In the genomic region with DNA sequence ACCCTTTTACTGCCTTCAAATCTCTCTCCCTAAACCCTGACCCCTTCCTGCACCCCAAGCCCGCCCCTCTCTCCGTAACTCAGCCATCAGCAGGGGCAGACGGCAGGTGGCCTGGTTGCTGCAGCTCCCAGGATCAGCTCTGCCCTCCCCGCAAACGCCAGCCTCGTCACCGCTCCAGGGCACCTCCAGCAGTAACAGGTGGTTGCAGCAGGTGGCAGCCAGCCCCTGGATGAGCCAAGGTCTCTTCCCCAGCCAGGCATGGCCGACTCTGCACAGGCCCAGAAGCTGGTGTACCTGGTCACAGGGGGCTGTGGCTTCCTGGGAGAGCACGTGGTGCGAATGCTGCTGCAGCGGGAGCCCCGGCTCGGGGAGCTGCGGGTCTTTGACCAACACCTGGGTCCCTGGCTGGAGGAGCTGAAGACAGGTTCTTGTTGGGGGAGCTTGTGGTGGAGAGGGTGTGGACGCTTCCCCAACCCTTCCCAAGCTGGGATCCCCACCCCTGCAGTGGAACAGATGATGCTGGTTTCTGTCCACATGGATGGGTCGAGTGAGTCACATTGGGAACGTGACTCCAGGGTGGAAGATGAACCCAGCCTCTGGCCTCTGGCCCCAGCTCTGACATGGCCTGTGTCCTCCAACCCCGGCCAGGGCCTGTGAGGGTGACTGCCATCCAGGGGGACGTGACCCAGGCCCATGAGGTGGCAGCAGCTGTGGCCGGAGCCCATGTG, we compare ENCODE assay signal across 1 cellular context.
TF ChIP-seq lines count a peak whose summit lies in the region.

No MANE protein-coding gene starts in this region.

TF ChIP-seq in GM23338, 12 proteins besides CTCF, POLR2A, EP300 and RAD21 (continued from another document):
- TF ChIP-seq, protein P1, sequence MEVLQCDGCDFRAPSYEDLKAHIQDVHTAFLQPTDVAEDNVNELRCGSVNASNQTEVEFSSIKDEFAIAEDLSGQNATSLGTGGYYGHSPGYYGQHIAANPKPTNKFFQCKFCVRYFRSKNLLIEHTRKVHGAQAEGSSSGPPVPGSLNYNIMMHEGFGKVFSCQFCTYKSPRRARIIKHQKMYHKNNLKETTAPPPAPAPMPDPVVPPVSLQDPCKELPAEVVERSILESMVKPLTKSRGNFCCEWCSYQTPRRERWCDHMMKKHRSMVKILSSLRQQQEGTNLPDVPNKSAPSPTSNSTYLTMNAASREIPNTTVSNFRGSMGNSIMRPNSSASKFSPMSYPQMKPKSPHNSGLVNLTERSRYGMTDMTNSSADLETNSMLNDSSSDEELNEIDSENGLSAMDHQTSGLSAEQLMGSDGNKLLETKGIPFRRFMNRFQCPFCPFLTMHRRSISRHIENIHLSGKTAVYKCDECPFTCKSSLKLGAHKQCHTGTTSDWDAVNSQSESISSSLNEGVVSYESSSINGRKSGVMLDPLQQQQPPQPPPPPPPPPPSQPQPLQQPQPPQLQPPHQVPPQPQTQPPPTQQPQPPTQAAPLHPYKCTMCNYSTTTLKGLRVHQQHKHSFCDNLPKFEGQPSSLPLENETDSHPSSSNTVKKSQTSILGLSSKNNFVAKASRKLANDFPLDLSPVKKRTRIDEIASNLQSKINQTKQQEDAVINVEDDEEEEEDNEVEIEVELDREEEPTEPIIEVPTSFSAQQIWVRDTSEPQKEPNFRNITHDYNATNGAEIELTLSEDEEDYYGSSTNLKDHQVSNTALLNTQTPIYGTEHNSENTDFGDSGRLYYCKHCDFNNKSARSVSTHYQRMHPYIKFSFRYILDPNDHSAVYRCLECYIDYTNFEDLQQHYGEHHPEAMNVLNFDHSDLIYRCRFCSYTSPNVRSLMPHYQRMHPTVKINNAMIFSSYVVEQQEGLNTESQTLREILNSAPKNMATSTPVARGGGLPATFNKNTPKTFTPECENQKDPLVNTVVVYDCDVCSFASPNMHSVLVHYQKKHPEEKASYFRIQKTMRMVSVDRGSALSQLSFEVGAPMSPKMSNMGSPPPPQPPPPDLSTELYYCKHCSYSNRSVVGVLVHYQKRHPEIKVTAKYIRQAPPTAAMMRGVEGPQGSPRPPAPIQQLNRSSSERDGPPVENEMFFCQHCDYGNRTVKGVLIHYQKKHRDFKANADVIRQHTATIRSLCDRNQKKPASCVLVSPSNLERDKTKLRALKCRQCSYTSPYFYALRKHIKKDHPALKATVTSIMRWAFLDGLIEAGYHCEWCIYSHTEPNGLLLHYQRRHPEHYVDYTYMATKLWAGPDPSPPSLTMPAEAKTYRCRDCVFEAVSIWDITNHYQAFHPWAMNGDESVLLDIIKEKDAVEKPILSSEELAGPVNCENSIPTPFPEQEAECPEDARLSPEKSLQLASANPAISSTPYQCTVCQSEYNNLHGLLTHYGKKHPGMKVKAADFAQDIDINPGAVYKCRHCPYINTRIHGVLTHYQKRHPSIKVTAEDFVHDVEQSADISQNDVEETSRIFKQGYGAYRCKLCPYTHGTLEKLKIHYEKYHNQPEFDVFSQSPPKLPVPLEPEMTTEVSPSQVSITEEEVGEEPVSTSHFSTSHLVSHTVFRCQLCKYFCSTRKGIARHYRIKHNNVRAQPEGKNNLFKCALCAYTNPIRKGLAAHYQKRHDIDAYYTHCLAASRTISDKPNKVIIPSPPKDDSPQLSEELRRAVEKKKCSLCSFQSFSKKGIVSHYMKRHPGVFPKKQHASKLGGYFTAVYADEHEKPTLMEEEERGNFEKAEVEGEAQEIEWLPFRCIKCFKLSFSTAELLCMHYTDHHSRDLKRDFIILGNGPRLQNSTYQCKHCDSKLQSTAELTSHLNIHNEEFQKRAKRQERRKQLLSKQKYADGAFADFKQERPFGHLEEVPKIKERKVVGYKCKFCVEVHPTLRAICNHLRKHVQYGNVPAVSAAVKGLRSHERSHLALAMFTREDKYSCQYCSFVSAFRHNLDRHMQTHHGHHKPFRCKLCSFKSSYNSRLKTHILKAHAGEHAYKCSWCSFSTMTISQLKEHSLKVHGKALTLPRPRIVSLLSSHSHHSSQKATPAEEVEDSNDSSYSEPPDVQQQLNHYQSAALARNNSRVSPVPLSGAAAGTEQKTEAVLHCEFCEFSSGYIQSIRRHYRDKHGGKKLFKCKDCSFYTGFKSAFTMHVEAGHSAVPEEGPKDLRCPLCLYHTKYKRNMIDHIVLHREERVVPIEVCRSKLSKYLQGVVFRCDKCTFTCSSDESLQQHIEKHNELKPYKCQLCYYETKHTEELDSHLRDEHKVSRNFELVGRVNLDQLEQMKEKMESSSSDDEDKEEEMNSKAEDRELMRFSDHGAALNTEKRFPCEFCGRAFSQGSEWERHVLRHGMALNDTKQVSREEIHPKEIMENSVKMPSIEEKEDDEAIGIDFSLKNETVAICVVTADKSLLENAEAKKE (CRISPR knock-in tag; IDR thresholded peaks at IDR 0.05): no peak
